ENCODE assay signal across 1 cellular context in the genomic region with DNA sequence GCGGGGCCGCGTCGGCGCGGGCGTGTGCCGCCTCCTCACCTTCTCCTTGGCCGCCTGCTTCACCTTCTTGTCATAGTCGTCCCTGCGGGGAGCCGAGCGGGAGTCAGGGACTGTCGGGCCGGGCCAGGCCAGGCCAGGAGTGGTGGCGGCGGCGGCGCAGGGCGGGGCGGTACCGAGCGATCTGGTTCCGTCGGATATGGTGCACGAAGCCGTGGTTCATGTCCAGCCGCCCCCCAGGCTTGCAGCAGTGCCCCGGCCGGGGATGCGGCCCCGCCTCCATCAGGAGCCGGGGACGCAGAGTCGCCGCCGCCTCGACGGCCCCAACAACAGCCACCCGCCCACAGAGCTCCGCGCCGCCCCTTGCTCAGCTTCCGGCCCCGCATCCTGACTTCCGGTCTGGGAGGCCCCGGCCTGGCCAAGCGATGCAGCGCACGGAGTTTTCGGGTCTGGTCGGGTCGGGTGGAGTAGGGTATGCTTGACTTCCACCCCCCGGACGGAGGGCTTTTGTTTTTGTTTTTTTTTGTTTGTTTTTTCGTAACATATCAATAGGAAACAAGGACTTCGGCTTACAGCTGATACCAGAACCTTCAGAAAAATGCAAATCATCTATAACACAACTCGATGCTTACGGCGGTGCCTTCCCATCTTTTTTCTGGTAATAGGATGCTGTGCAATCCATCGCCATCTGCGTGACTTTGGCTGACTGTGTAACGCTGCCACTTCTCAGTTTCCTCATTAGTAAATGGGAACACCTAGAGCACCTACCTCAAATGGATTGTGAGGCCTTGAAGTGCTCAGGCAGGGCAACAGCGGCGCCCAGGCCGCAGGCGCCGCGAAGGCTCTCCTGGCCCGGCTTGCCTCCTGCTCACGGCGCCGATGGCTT.
TF ChIP-seq lines count a peak whose summit lies in the region.

A gene with protein sequence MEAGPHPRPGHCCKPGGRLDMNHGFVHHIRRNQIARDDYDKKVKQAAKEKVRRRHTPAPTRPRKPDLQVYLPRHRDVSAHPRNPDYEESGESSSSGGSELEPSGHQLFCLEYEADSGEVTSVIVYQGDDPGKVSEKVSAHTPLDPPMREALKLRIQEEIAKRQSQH (minus strand): TSS at position 362 of the 883 bp plus-strand sequence. CDS start 82 bp downstream, at position 280.

TF ChIP-seq in K562, 482 proteins besides CTCF, POLR2A, EP300 and RAD21 (continued from another document and continues in another):
- TF ChIP-seq, protein P1, sequence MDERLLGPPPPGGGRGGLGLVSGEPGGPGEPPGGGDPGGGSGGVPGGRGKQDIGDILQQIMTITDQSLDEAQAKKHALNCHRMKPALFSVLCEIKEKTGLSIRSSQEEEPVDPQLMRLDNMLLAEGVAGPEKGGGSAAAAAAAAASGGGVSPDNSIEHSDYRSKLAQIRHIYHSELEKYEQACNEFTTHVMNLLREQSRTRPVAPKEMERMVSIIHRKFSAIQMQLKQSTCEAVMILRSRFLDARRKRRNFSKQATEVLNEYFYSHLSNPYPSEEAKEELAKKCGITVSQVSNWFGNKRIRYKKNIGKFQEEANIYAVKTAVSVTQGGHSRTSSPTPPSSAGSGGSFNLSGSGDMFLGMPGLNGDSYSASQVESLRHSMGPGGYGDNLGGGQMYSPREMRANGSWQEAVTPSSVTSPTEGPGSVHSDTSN (CRISPR knock-in tag; IDR thresholded peaks at IDR 0.05; ENCODE audit: low read depth): no peak
- TF ChIP-seq, protein P1 (tag; conservative IDR thresholded peaks at IDR 0.05; ENCODE audit: low read depth): no peak
- no peak for TF ChIP-seq FOSL1 (tag; conservative IDR thresholded peaks at IDR 0.05)
- TF ChIP-seq, protein P2, sequence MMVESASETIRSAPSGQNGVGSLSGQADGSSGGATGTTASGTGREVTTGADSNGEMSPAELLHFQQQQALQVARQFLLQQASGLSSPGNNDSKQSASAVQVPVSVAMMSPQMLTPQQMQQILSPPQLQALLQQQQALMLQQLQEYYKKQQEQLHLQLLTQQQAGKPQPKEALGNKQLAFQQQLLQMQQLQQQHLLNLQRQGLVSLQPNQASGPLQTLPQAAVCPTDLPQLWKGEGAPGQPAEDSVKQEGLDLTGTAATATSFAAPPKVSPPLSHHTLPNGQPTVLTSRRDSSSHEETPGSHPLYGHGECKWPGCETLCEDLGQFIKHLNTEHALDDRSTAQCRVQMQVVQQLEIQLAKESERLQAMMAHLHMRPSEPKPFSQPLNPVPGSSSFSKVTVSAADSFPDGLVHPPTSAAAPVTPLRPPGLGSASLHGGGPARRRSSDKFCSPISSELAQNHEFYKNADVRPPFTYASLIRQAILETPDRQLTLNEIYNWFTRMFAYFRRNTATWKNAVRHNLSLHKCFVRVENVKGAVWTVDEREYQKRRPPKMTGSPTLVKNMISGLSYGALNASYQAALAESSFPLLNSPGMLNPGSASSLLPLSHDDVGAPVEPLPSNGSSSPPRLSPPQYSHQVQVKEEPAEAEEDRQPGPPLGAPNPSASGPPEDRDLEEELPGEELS (CRISPR knock-in tag; IDR thresholded peaks at IDR 0.05; ENCODE audit: borderline replicate concordance): no peak
- TF ChIP-seq ZNF165 (CRISPR knock-in tag; IDR thresholded peaks at IDR 0.05; ENCODE audit: borderline replicate concordance): no peak
- TF ChIP-seq, protein P3, sequence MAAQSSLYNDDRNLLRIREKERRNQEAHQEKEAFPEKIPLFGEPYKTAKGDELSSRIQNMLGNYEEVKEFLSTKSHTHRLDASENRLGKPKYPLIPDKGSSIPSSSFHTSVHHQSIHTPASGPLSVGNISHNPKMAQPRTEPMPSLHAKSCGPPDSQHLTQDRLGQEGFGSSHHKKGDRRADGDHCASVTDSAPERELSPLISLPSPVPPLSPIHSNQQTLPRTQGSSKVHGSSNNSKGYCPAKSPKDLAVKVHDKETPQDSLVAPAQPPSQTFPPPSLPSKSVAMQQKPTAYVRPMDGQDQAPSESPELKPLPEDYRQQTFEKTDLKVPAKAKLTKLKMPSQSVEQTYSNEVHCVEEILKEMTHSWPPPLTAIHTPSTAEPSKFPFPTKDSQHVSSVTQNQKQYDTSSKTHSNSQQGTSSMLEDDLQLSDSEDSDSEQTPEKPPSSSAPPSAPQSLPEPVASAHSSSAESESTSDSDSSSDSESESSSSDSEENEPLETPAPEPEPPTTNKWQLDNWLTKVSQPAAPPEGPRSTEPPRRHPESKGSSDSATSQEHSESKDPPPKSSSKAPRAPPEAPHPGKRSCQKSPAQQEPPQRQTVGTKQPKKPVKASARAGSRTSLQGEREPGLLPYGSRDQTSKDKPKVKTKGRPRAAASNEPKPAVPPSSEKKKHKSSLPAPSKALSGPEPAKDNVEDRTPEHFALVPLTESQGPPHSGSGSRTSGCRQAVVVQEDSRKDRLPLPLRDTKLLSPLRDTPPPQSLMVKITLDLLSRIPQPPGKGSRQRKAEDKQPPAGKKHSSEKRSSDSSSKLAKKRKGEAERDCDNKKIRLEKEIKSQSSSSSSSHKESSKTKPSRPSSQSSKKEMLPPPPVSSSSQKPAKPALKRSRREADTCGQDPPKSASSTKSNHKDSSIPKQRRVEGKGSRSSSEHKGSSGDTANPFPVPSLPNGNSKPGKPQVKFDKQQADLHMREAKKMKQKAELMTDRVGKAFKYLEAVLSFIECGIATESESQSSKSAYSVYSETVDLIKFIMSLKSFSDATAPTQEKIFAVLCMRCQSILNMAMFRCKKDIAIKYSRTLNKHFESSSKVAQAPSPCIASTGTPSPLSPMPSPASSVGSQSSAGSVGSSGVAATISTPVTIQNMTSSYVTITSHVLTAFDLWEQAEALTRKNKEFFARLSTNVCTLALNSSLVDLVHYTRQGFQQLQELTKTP (IDR thresholded peaks at IDR 0.05; ENCODE audit: low read depth in 1 of 2, partially characterized antibody in 2 of 2): peak in 1 of 2 experiments; percentile 40
- peak; percentile 96 for TF ChIP-seq BRD4 (IDR thresholded peaks at IDR 0.05)
- TF ChIP-seq, protein P4, sequence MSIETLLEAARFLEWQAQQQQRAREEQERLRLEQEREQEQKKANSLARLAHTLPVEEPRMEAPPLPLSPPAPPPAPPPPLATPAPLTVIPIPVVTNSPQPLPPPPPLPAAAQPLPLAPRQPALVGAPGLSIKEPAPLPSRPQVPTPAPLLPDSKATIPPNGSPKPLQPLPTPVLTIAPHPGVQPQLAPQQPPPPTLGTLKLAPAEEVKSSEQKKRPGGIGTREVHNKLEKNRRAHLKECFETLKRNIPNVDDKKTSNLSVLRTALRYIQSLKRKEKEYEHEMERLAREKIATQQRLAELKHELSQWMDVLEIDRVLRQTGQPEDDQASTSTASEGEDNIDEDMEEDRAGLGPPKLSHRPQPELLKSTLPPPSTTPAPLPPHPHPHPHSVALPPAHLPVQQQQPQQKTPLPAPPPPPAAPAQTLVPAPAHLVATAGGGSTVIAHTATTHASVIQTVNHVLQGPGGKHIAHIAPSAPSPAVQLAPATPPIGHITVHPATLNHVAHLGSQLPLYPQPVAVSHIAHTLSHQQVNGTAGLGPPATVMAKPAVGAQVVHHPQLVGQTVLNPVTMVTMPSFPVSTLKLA (conservative IDR thresholded peaks at IDR 0.05): peak; percentile 60 to 75
- TF ChIP-seq SMC3 (conservative IDR thresholded peaks at IDR 0.05; ENCODE audit: insufficient read depth, low read depth, low read length): 0 out of 2 replicates have a peak, but pooled peaks have one; percentile 2
- TF ChIP-seq, protein P5, sequence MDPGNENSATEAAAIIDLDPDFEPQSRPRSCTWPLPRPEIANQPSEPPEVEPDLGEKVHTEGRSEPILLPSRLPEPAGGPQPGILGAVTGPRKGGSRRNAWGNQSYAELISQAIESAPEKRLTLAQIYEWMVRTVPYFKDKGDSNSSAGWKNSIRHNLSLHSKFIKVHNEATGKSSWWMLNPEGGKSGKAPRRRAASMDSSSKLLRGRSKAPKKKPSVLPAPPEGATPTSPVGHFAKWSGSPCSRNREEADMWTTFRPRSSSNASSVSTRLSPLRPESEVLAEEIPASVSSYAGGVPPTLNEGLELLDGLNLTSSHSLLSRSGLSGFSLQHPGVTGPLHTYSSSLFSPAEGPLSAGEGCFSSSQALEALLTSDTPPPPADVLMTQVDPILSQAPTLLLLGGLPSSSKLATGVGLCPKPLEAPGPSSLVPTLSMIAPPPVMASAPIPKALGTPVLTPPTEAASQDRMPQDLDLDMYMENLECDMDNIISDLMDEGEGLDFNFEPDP (CRISPR knock-in tag; IDR thresholded peaks at IDR 0.05): no peak
- no peak for TF ChIP-seq ZKSCAN8 (CRISPR knock-in tag; IDR thresholded peaks at IDR 0.05)
- TF ChIP-seq BMI1 (IDR thresholded peaks at IDR 0.05; ENCODE audit: low read length): no peak
- TF ChIP-seq, protein P6, sequence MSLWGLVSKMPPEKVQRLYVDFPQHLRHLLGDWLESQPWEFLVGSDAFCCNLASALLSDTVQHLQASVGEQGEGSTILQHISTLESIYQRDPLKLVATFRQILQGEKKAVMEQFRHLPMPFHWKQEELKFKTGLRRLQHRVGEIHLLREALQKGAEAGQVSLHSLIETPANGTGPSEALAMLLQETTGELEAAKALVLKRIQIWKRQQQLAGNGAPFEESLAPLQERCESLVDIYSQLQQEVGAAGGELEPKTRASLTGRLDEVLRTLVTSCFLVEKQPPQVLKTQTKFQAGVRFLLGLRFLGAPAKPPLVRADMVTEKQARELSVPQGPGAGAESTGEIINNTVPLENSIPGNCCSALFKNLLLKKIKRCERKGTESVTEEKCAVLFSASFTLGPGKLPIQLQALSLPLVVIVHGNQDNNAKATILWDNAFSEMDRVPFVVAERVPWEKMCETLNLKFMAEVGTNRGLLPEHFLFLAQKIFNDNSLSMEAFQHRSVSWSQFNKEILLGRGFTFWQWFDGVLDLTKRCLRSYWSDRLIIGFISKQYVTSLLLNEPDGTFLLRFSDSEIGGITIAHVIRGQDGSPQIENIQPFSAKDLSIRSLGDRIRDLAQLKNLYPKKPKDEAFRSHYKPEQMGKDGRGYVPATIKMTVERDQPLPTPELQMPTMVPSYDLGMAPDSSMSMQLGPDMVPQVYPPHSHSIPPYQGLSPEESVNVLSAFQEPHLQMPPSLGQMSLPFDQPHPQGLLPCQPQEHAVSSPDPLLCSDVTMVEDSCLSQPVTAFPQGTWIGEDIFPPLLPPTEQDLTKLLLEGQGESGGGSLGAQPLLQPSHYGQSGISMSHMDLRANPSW (CRISPR knock-in tag; IDR thresholded peaks at IDR 0.05): no peak
- TF ChIP-seq ZNF12 (CRISPR knock-in tag; IDR thresholded peaks at IDR 0.05): peak; percentile 50; the same call in 1 of the 2 replicates
- TF ChIP-seq, protein P7, sequence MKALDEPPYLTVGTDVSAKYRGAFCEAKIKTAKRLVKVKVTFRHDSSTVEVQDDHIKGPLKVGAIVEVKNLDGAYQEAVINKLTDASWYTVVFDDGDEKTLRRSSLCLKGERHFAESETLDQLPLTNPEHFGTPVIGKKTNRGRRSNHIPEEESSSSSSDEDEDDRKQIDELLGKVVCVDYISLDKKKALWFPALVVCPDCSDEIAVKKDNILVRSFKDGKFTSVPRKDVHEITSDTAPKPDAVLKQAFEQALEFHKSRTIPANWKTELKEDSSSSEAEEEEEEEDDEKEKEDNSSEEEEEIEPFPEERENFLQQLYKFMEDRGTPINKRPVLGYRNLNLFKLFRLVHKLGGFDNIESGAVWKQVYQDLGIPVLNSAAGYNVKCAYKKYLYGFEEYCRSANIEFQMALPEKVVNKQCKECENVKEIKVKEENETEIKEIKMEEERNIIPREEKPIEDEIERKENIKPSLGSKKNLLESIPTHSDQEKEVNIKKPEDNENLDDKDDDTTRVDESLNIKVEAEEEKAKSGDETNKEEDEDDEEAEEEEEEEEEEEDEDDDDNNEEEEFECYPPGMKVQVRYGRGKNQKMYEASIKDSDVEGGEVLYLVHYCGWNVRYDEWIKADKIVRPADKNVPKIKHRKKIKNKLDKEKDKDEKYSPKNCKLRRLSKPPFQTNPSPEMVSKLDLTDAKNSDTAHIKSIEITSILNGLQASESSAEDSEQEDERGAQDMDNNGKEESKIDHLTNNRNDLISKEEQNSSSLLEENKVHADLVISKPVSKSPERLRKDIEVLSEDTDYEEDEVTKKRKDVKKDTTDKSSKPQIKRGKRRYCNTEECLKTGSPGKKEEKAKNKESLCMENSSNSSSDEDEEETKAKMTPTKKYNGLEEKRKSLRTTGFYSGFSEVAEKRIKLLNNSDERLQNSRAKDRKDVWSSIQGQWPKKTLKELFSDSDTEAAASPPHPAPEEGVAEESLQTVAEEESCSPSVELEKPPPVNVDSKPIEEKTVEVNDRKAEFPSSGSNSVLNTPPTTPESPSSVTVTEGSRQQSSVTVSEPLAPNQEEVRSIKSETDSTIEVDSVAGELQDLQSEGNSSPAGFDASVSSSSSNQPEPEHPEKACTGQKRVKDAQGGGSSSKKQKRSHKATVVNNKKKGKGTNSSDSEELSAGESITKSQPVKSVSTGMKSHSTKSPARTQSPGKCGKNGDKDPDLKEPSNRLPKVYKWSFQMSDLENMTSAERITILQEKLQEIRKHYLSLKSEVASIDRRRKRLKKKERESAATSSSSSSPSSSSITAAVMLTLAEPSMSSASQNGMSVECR (CRISPR knock-in tag; IDR thresholded peaks at IDR 0.05): no peak
- TF ChIP-seq GTF2F1 (IDR thresholded peaks at IDR 0.05; ENCODE audit: low read depth, low read length): 0 out of 2 replicates have a peak, but pooled peaks have one; percentile 75
- no peak for TF ChIP-seq ZNF224 (CRISPR knock-in tag; IDR thresholded peaks at IDR 0.05)
- TF ChIP-seq TEAD4 (IDR thresholded peaks at IDR 0.05; ENCODE audit: low read length): peak; percentile 27; the same call in 1 of the 2 replicates
- TF ChIP-seq TEAD4 (CRISPR knock-in tag; IDR thresholded peaks at IDR 0.05; ENCODE audit: borderline replicate concordance): no peak
- no peak for TF ChIP-seq SMAD3 (CRISPR knock-in tag; conservative IDR thresholded peaks at IDR 0.05)
